19 cellular contexts compared by ENCODE assay signal in genomic region chr1:199914546-199914945, GRCh38.
DNase-seq lines count a peak whose midpoint lies in the region; ATAC-seq and TF ChIP-seq lines count a peak whose summit lies in the region.
"Had no signal": no experiment of that assay in that cellular context is flagged by ENCODE, and none has a peak within 500 bp of the region (broad histone marks: within the 10 kb centered on the region; RNA-seq: fewer than 3 reads in every experiment).

No MANE protein-coding gene starts in this region.

- TF ChIP-seq CTCF in PC-3 (conservative IDR thresholded peaks at IDR 0.05; ENCODE audit: low read depth, low read length) (no peak), fibroblast of mammary gland (conservative IDR thresholded peaks at IDR 0.05; ENCODE audit: control insufficient read depth, insufficient read depth, low read depth, low read length) (no peak)

- CTCF ChIA-PET in PC-3 (lab: Charles Lee) = no interaction called here

- ATAC-seq in PC-3 (peak; percentile 21), GM19395 (IDR thresholded peaks at IDR 0.05; ENCODE audit: unreplicated experiment) (no peak)
- ATAC-seq: CD8-positive, alpha-beta T cell; GM12878 had no signal

- no peaks in the 10 kb centered on the region for H3F3A ChIP-seq in PC-3 (ENCODE audit: low read length, unreplicated experiment)

- H3K79me2 ChIP-seq in PC-3 (ENCODE audit: low read length) = no peaks in the 10 kb centered on the region

- no peaks in the 10 kb centered on the region for H3K36me3 ChIP-seq in MG63
- H3K36me3 ChIP-seq in PC-3 (ENCODE audit: low read depth, low read length) = no peaks in the 10 kb centered on the region
- H3K36me3 ChIP-seq: BLaER1 had no signal

- intact Hi-C loops in PC-3 (cut with micrococcal nuclease) = no loop called here

- H2AFZ ChIP-seq in PC-3 (ENCODE audit: low read length) = no peak overlapping the region
- H2AFZ ChIP-seq: GM23248 had no signal

- no TSS peak for BruUV-seq in PC-3 (replicated peaks; lab: Mats Ljungman, UMichigan)

- no peak overlapping the region for H3K4me2 ChIP-seq in PC-3 (ENCODE audit: low read length)
- H3K4me2 ChIP-seq: BLaER1 had no signal

- peaks cover 12% of the 10 kb centered on the region for H3K4me1 ChIP-seq in PC-3 (ENCODE audit: insufficient read depth, low read length)
- H3K4me1 ChIP-seq: BLaER1, Caco-2 had no signal

- H3K4me3 ChIP-seq in MG63 (no peak overlapping the region), PC-3 (ENCODE audit: low read length) (no peak overlapping the region), fibroblast of mammary gland (ENCODE audit: control insufficient read depth, low read depth, low read length) (no peak overlapping the region)
- H3K4me3 ChIP-seq: BLaER1, GM12878, GM23248 had no signal

- H3K9me2 ChIP-seq in PC-3 (replicated peaks; ENCODE audit: low read length) = no peaks in the 10 kb centered on the region

- peak; percentile 28 for DNase-seq in MG63
- DNase-seq in PC-3 = peak; percentile 80
- peak; percentile 35 for DNase-seq in fibroblast of mammary gland (ENCODE audit: low read depth)
- DNase-seq in NCI-H446 (lab: John Stamatoyannopoulos, UW) = no peak
- no peak for DNase-seq in NCI-H1930 (lab: John Stamatoyannopoulos, UW)
- DNase-seq: Caco-2; CD4-positive, CD25-positive, alpha-beta regulatory T cell; CD8-positive, alpha-beta T cell; DMS153; DMS79; EL; GDM1; GM23248; H7; HCEC 1CT had no signal

- no peak overlapping the region for H3K27ac ChIP-seq in PC-3 (ENCODE audit: low read length)
- H3K27ac ChIP-seq: BLaER1, C4-2B, GM23248 had no signal

- POLR2A ChIA-PET in PC-3 (lab: Charles Lee; ENCODE audit: unreplicated experiment) = no interaction called here

- no peak overlapping the region for H3K9ac ChIP-seq in PC-3 (ENCODE audit: low read length)
- H3K9ac ChIP-seq: BLaER1, GM23248 had no signal

- H4K20me1 ChIP-seq in PC-3 (ENCODE audit: low read length) = no peaks in the 10 kb centered on the region
- H4K20me1 ChIP-seq: BLaER1 had no signal

- H3K9me3 ChIP-seq in MG63 (no peaks in the 10 kb centered on the region), PC-3 (ENCODE audit: low read length) (no peaks in the 10 kb centered on the region)
- H3K9me3 ChIP-seq: BLaER1, Caco-2 had no signal

- no peaks in the 10 kb centered on the region for H3K27me3 ChIP-seq in MG63
- H3K27me3 ChIP-seq in PC-3 (ENCODE audit: low read length) = peaks cover 6% of the 10 kb centered on the region; the same call in 1 of the 2 replicates
- H3K27me3 ChIP-seq: BLaER1 had no signal

Comparison
In these comparisons a context has a peak if more than half of its experiments do, and no peak if none do; other contexts are left out.
1. DNase-seq: peak in MG63 (single experiment), PC-3 (single experiment) and fibroblast of mammary gland (single experiment); none in NCI-H446 (0 of 2) and NCI-H1930 (0 of 2).